Comparison of ENCODE assay signal across 29 cellular contexts in the genomic region with DNA sequence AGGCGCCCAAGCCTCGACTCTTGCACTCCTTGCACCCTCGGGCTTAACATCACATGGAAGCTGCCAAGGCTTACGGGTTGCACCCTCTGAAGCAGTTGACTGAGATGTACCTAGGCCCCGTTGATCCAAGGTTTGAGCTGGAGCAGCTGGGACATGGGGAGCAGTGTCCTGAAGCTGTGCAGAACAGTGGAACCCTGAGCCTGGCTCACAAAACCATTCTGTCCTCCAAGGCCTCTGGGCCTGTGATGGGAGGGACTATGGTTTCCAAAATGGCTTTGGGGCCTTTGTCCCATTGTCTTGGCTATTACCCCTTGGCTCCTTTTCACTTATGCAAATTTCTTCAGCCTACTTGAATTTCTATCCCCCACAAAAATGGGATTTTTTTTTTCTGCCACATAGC.
"Had no signal": no experiment of that assay in that cellular context is flagged by ENCODE, and none has a peak within 500 bp of the region (broad histone marks: within the 10 kb centered on the region; RNA-seq: fewer than 3 reads in every experiment).

No MANE protein-coding gene starts in this region.

- H3K27me3 Mint-ChIP-seq: stimulated activated memory B cell treated with anti-CD40 and anti-IgM and Interleukin-4, amounts not matched to agents 10 μg/mL and 1 μg/mL and 100 μg/mL, for 72 hours; stimulated activated naive B cell treated with anti-CD40 and anti-IgM and Interleukin-4, amounts not matched to agents 10 μg/mL and 1 μg/mL and 100 μg/mL, for 72 hours; stimulated activated naive CD8-positive, alpha-beta T cell treated with anti-CD3 and anti-CD28 coated beads, Interleukin-15, amount 100 ng/mL, for 72 hours; stimulated activated naive CD8-positive, alpha-beta T cell treated with anti-CD3 and anti-CD28 coated beads, Interleukin-15, Interleukin-2, amounts not matched to agents 100 ng/mL and 50 ng/mL, for 24 hours; type B pancreatic cell had no signal

- DNase-seq: stimulated activated CD4-positive, alpha-beta T cell treated with anti-CD3 and anti-CD28 coated beads, Interleukin-2, amount 100 ng/mL, for 48 hours; stimulated activated CD4-positive, alpha-beta T cell treated with anti-CD3 and anti-CD28 coated beads, Interleukin-4, amount 100 ng/mL, for 1 hour; stimulated activated CD4-positive, alpha-beta T cell treated with anti-CD3 and anti-CD28 coated beads, Interleukin-4, amount 100 ng/mL, for 24 hours; stimulated activated CD4-positive, alpha-beta T cell treated with anti-CD3 and anti-CD28 coated beads, Interleukin-4, amount 100 ng/mL, for 4 hours; stimulated activated CD8-positive, alpha-beta memory T cell treated with anti-CD3 and anti-CD28 coated beads, Interleukin-4, amount 100 ng/mL, for 48 hours; stimulated activated naive B cell treated with anti-CD40 and anti-IgM and Interleukin-4, amounts not matched to agents 10 μg/mL and 1 μg/mL and 100 μg/mL, for 72 hours; stimulated activated naive CD4-positive, alpha-beta T cell; stimulated activated naive CD4-positive, alpha-beta T cell treated with Interleukin-2 at 50 U/mL for 16 hours; stimulated activated naive CD8-positive, alpha-beta T cell treated with anti-CD3 and anti-CD28 coated beads, Interleukin-15, amount 100 ng/mL, for 72 hours; stimulated activated naive CD8-positive, alpha-beta T cell treated with anti-CD3 and anti-CD28 coated beads, Interleukin-15, Interleukin-2, amounts not matched to agents 100 U/mL and 50 U/mL, for 24 hours; stomach; substantia nigra; testis; thyroid gland; tibial artery; transverse colon; trophoblast cell; upper lobe of left lung; upper lobe of right lung; uterus had no signal

- H3K4me1 ChIP-seq: stomach, suprapubic skin, testis, tibial artery, tibial nerve, transverse colon, upper lobe of left lung, upper lobe of right lung, uterus, vagina had no signal

- FAIRE-seq: urothelium cell line had no signal

- H3K4me3 ChIP-seq: stomach, suprapubic skin, testis, thoracic aorta, thyroid gland, tibial artery, tibial nerve, transverse colon, upper lobe of left lung, upper lobe of right lung, uterus, vagina had no signal

- H3K36me3 Mint-ChIP-seq: stimulated activated effector memory CD8-positive, alpha-beta T cell treated with anti-CD3 and anti-CD28 coated beads, Interleukin-12 subunit alpha, Interleukin-12 subunit beta, amount 100 ng/mL, for 72 hours; stimulated activated memory B cell treated with anti-CD40 and anti-IgM and Interleukin-4, amounts not matched to agents 10 μg/mL and 1 μg/mL and 100 μg/mL, for 72 hours; stimulated activated naive B cell treated with anti-CD40 and anti-IgM and Interleukin-4, amounts not matched to agents 10 μg/mL and 1 μg/mL and 100 μg/mL, for 72 hours had no signal

- H3K9me3 ChIP-seq: suprapubic skin, testis, thoracic aorta, thyroid gland, tibial artery, transverse colon, upper lobe of right lung, uterus, vagina had no signal

- ATAC-seq: stimulated activated effector memory CD8-positive, alpha-beta T cell treated with anti-CD3 and anti-CD28 coated beads, Interleukin-12 subunit alpha, Interleukin-12 subunit beta, amount 100 ng/mL, for 72 hours; stimulated activated memory B cell treated with anti-CD40 and anti-IgM and Interleukin-4, amounts not matched to agents 10 μg/mL and 1 μg/mL and 100 μg/mL, for 72 hours; stimulated activated naive B cell treated with anti-CD40 and anti-IgM and Interleukin-4, amounts not matched to agents 10 μg/mL and 1 μg/mL and 100 μg/mL, for 72 hours; stimulated activated naive CD8-positive, alpha-beta T cell treated with anti-CD3 and anti-CD28 coated beads, Interleukin-15, amount 100 ng/mL, for 72 hours; stimulated activated naive CD8-positive, alpha-beta T cell treated with anti-CD3 and anti-CD28 coated beads, Interleukin-15, Interleukin-2, amounts not matched to agents 100 U/mL and 50 U/mL, for 24 hours; upper lobe of right lung had no signal

- H3K4me1 Mint-ChIP-seq: stimulated activated effector memory CD8-positive, alpha-beta T cell treated with anti-CD3 and anti-CD28 coated beads, Interleukin-12 subunit alpha, Interleukin-12 subunit beta, amount 100 ng/mL, for 72 hours; stimulated activated memory B cell treated with anti-CD40 and anti-IgM and Interleukin-4, amounts not matched to agents 10 μg/mL and 1 μg/mL and 100 μg/mL, for 72 hours; stimulated activated naive B cell treated with anti-CD40 and anti-IgM and Interleukin-4, amounts not matched to agents 10 μg/mL and 1 μg/mL and 100 μg/mL, for 72 hours; stimulated activated naive CD8-positive, alpha-beta T cell treated with anti-CD3 and anti-CD28 coated beads, Interleukin-15, amount 100 ng/mL, for 72 hours had no signal

- H3K36me3 ChIP-seq: stomach, suprapubic skin, thoracic aorta, thyroid gland, tibial artery, tibial nerve, transverse colon, upper lobe of left lung, upper lobe of right lung, uterus, vagina had no signal

- H3K27ac Mint-ChIP-seq: stimulated activated effector memory CD8-positive, alpha-beta T cell treated with anti-CD3 and anti-CD28 coated beads, Interleukin-12 subunit alpha, Interleukin-12 subunit beta, amount 100 ng/mL, for 72 hours; stimulated activated memory B cell treated with anti-CD40 and anti-IgM and Interleukin-4, amounts not matched to agents 10 μg/mL and 1 μg/mL and 100 μg/mL, for 72 hours; stimulated activated naive B cell treated with anti-CD40 and anti-IgM and Interleukin-4, amounts not matched to agents 10 μg/mL and 1 μg/mL and 100 μg/mL, for 72 hours; stimulated activated naive CD8-positive, alpha-beta T cell treated with anti-CD3 and anti-CD28 coated beads, Interleukin-15, amount 100 ng/mL, for 72 hours; stimulated activated naive CD8-positive, alpha-beta T cell treated with anti-CD3 and anti-CD28 coated beads, Interleukin-15, Interleukin-2, amounts not matched to agents 100 ng/mL and 50 ng/mL, for 24 hours; type B pancreatic cell had no signal

- H3K27me3 ChIP-seq: stomach, suprapubic skin, testis, thyroid gland, tibial artery, tibial nerve, transverse colon, upper lobe of left lung, upper lobe of right lung, uterus, vagina had no signal

- H3K27ac ChIP-seq: stomach, suprapubic skin, testis, thoracic aorta, thyroid gland, tibial artery, tibial nerve, transverse colon, upper lobe of left lung, upper lobe of right lung, uterus, vagina had no signal

- H3K4me3 Mint-ChIP-seq: stimulated activated effector memory CD8-positive, alpha-beta T cell treated with anti-CD3 and anti-CD28 coated beads, Interleukin-12 subunit alpha, Interleukin-12 subunit beta, amount 100 ng/mL, for 72 hours; stimulated activated memory B cell treated with anti-CD40 and anti-IgM and Interleukin-4, amounts not matched to agents 10 μg/mL and 1 μg/mL and 100 μg/mL, for 72 hours; stimulated activated naive B cell treated with anti-CD40 and anti-IgM and Interleukin-4, amounts not matched to agents 10 μg/mL and 1 μg/mL and 100 μg/mL, for 72 hours; stimulated activated naive CD8-positive, alpha-beta T cell treated with anti-CD3 and anti-CD28 coated beads, Interleukin-15, amount 100 ng/mL, for 72 hours; stimulated activated naive CD8-positive, alpha-beta T cell treated with anti-CD3 and anti-CD28 coated beads, Interleukin-15, Interleukin-2, amounts not matched to agents 100 ng/mL and 50 ng/mL, for 24 hours; type B pancreatic cell had no signal
